ENCODE assay signal across 9 cellular contexts in genomic region chr17:42414782-42415409, GRCh38. TPM values are rescaled to one million over a fixed set of nuclear protein-coding genes. Genes with fewer than 3 reads are reported as not detected.
DNase-seq lines count a peak whose midpoint lies in the region; TF ChIP-seq lines count a peak whose summit lies in the region.
"Had no signal": no experiment of that assay in that cellular context is flagged by ENCODE, and none has a peak within 500 bp of the region (broad histone marks: within the 10 kb centered on the region; RNA-seq: fewer than 3 reads in every experiment).

No MANE protein-coding gene starts in this region.

- TF ChIP-seq CTCF in GM13977 (IDR thresholded peaks at IDR 0.05; ENCODE audit: extremely low read depth, insufficient read depth, missing control alignments), result no peak
- TF ChIP-seq CTCF in coronary artery (IDR thresholded peaks at IDR 0.05), result no peak
- no peak for TF ChIP-seq CTCF in CD14-positive monocyte (IDR thresholded peaks at IDR 0.05)
- TF ChIP-seq CTCF in Calu3 (IDR thresholded peaks at IDR 0.05; ENCODE audit: unreplicated experiment), result no peak

- peak overlapping the region in 1 of 7 donors; percentile 43 for H3K27ac Mint-ChIP-seq in CD14-positive monocyte
- H3K27ac Mint-ChIP-seq in Calu3 (ENCODE audit: unreplicated experiment), result no peak overlapping the region

- BruUV-seq in Calu3 (replicated peaks; lab: Mats Ljungman, UMichigan), result no TSS peak

- peaks cover 0 to 4% (median 0%) of the 10 kb centered on the region in 7 donors for H3K9me3 Mint-ChIP-seq in CD14-positive monocyte
- no peaks in the 10 kb centered on the region for H3K9me3 Mint-ChIP-seq in Calu3 (ENCODE audit: low read depth, unreplicated experiment)

- peaks cover 10 to 24% (median 15%) of the 10 kb centered on the region in 3 donors for H3K27me3 Mint-ChIP-seq in CD14-positive monocyte (ENCODE audit: low read depth in 3 of 3)
- H3K27me3 Mint-ChIP-seq in Calu3 (ENCODE audit: unreplicated experiment), result peaks cover 4% of the 10 kb centered on the region

- H3K4me1 Mint-ChIP-seq in CD14-positive monocyte (peaks cover 19% of the 10 kb centered on the region), Calu3 (ENCODE audit: low read depth, unreplicated experiment) (peaks cover 14% of the 10 kb centered on the region)

- H3K4me3 Mint-ChIP-seq in CD14-positive monocyte, result peak overlapping the region in 1 of 2 donors; percentile 62
- H3K4me3 Mint-ChIP-seq in Calu3 (ENCODE audit: low read depth, unreplicated experiment), result no peak overlapping the region

- peak overlapping the region; percentile 53 for H3K4me3 ChIP-seq in coronary artery

- in situ Hi-C loops in GM13977 (cut with MboI; ENCODE audit: low pct_unique_long_range_greater_than_20kb, low sequenced_read_pairs, unreplicated experiment), result no loop called here

- peak overlapping the region; percentile 45 to 80 for H3K27ac ChIP-seq in coronary artery
- H3K27ac ChIP-seq: foreskin keratinocyte had no signal

- intact Hi-C loops in CD14-positive monocyte (cut with micrococcal nuclease), result no loop called here
- intact Hi-C loops in Calu3 (cut with micrococcal nuclease; ENCODE audit: unreplicated experiment), result no loop called here

- DNase-seq in GM13977 (ENCODE audit: low spot score), result peak; percentile 70
- DNase-seq in activated CD4-positive, CD25-positive, alpha-beta regulatory T cell (lab: John Stamatoyannopoulos, UW), result peak in 3 of 4 experiments; percentile 17 to 38 (median 25)
- DNase-seq in coronary artery (ENCODE audit: low spot score), result no peak
- peak; percentile 62 for DNase-seq in stimulated activated CD4-positive, alpha-beta T cell treated with anti-CD3 and anti-CD28 coated beads, Interleukin-2, amount 100 ng/mL, for 4 hours (ENCODE audit: low read depth)
- no peak for DNase-seq in NK-92 (lab: John Stamatoyannopoulos, UW; ENCODE audit: unreplicated experiment)
- no peak for DNase-seq in CD14-positive monocyte (ENCODE audit: low spot score)
- no peak for DNase-seq in NK-92 treated with Interleukin-12 subunit alpha and Interleukin-12 subunit beta, amount 100 ng/mL, for 24 hours (lab: John Stamatoyannopoulos, UW)
- no peak for DNase-seq in Calu3
- DNase-seq: foreskin keratinocyte had no signal

- CTCF ChIA-PET in Calu3 (lab: Charles Lee), result no interaction called here

- H3K36me3 Mint-ChIP-seq in CD14-positive monocyte (peaks cover 0 to 2% of the 10 kb centered on the region in 2 donors), Calu3 (ENCODE audit: insufficient read depth, unreplicated experiment) (no peaks in the 10 kb centered on the region)

RNA-seq across cellular contexts. Expression of gene CAVIN1, which starts 8.2 kb away (rescaled TPM):
- polyA plus RNA-seq in CD14-positive monocyte, result not detected
- total RNA-seq in Calu3 (2022), result 4.0 and 6.7 TPM in 2 replicates

RNA-seq across cellular contexts. Expression of gene STAT3, which starts 26.7 kb away (rescaled TPM):
- polyA plus RNA-seq in CD14-positive monocyte, result 100 to 1,000 TPM; 110 to 155 TPM
- total RNA-seq in Calu3 (2022), result 183 and 196 TPM in 2 replicates

RNA-seq across cellular contexts. Expression of gene ATP6V0A1, which starts 43.8 kb away (rescaled TPM):
- polyA plus RNA-seq in CD14-positive monocyte, result 10 to 100 TPM; 36.1 to 55.1 TPM
- 140 and 141 TPM in 2 replicates for total RNA-seq in Calu3 (2022)

Comparison
In these comparisons a context has a peak if more than half of its experiments do, and no peak if none do; other contexts are left out.
1. DNase-seq: peak in GM13977 (single experiment), activated CD4-positive, CD25-positive, alpha-beta regulatory T cell (3 of 4) and stimulated activated CD4-positive, alpha-beta T cell treated with anti-CD3 and anti-CD28 coated beads, Interleukin-2, amount 100 ng/mL, for 4 hours (single experiment); none in coronary artery (single experiment), NK-92 (single experiment), CD14-positive monocyte (single experiment), NK-92 treated with Interleukin-12 subunit alpha and Interleukin-12 subunit beta, amount 100 ng/mL, for 24 hours (single experiment) and Calu3 (single experiment).